Comparison of ENCODE assay signal across 15 cellular contexts in genomic region chr5:138186002-138186447, GRCh38. TPM values are rescaled to one million over a fixed set of nuclear protein-coding genes. Genes with fewer than 3 reads are reported as not detected.
DNase-seq lines count a peak whose midpoint lies in the region; ATAC-seq and TF ChIP-seq lines count a peak whose summit lies in the region.
"Had no signal": no experiment of that assay in that cellular context is flagged by ENCODE, and none has a peak within 500 bp of the region (broad histone marks: within the 10 kb centered on the region; RNA-seq: fewer than 3 reads in every experiment).

No MANE protein-coding gene starts in this region.

- no CpG with 5 or more reads among the region's 2 CpGs for WGBS in mesendoderm (ENCODE audit: extremely low coverage, insufficient coverage, low lambda C conversion rate)

- no peak overlapping the region for H3K23ac ChIP-seq in mesendoderm (ENCODE audit: low read length)

- H3K4me3 Mint-ChIP-seq in activated CD4-positive, alpha-beta T cell treated with anti-CD3 and anti-CD28 coated beads, Interleukin-2, amount 10 ng/mL, durations not matched to agents 7 days and 5 days = no peak overlapping the region
- no peak overlapping the region for H3K4me3 Mint-ChIP-seq in natural killer cell
- H3K4me3 Mint-ChIP-seq: immature natural killer cell had no signal

- intact Hi-C loops in natural killer cell (cut with micrococcal nuclease) = no loop called here

- no peak overlapping the region for H4K8ac ChIP-seq in mesendoderm (ENCODE audit: low read depth, low read length)

- no peak overlapping the region for H3K4me3 ChIP-seq in mesendoderm (ENCODE audit: low read length)

- peaks cover 2% of the 10 kb centered on the region for H3K79me1 ChIP-seq in mesendoderm (ENCODE audit: low read length)

- no peak overlapping the region for H3K4me2 ChIP-seq in mesendoderm (ENCODE audit: low read length)

- H4K5ac ChIP-seq in mesendoderm (ENCODE audit: low read length) = no peak overlapping the region

- no peak overlapping the region for H2BK5ac ChIP-seq in mesendoderm (ENCODE audit: low read length)

- no peak for DNase-seq in activated CD4-positive, alpha-beta T cell treated with anti-CD3 and anti-CD28 coated beads, Interleukin-2, amount 10 ng/mL, durations not matched to agents 7 days and 5 days
- DNase-seq in activated CD4-positive, alpha-beta T cell treated with anti-CD3 and anti-CD28 coated beads for 1 hour = no peak
- DNase-seq in SKM-1 treated with dmso at 0.1 percent for 144 hours (lab: John Stamatoyannopoulos, UW; ENCODE audit: unreplicated experiment) = peak; percentile 89
- no peak for DNase-seq in natural killer cell
- DNase-seq in iPS-NIHi7 (ENCODE audit: extremely low spot score) = no peak
- DNase-seq in mesendoderm = no peak
- DNase-seq: activated T-cell treated with anti-CD3 and anti-CD28 coated beads for 4 hours; immature natural killer cell; NCI-H2171; stimulated activated naive CD4-positive, alpha-beta T cell had no signal

- CTCF ChIA-PET in activated CD4-positive, alpha-beta T cell treated with anti-CD3 and anti-CD28 coated beads, Interleukin-2, amount 10 ng/mL, durations not matched to agents 7 days and 5 days (lab: Charles Lee) = interaction anchor here (1.0 to 3.8 kb wide), 5 partner anchors 8 to 166 kb away, joined by 3 to 15 read pairs (median 8); partner anchors contain the start of gene KDM3B

- H3K27ac ChIP-seq in mesendoderm (ENCODE audit: low read depth, low read length) = no peak overlapping the region

- peaks cover 4% of the 10 kb centered on the region for H3K4me1 Mint-ChIP-seq in activated CD4-positive, alpha-beta T cell treated with anti-CD3 and anti-CD28 coated beads, Interleukin-2, amount 10 ng/mL, durations not matched to agents 7 days and 5 days
- H3K4me1 Mint-ChIP-seq in natural killer cell = no peaks in the 10 kb centered on the region
- H3K4me1 Mint-ChIP-seq: immature natural killer cell had no signal

- H3K9ac ChIP-seq in mesendoderm (ENCODE audit: low read length) = no peak overlapping the region

- H3K36me3 ChIP-seq in mesendoderm (ENCODE audit: control insufficient read depth, insufficient read depth, low read length) = peaks cover 32% of the 10 kb centered on the region

- no peaks in the 10 kb centered on the region for H3K4me1 ChIP-seq in mesendoderm (ENCODE audit: control insufficient read depth, low read depth, low read length)

- H3K27me3 ChIP-seq in mesendoderm (ENCODE audit: insufficient read depth, low read length, poor library complexity) = no peaks in the 10 kb centered on the region

- ATAC-seq in HG03095 (IDR thresholded peaks at IDR 0.05; ENCODE audit: unreplicated experiment) (peak; percentile 53), natural killer cell (peak in 1 of 3 donors; percentile 81), GM19324 (IDR thresholded peaks at IDR 0.05; ENCODE audit: low FRiP score, unreplicated experiment) (no peak)
- ATAC-seq: activated CD4-positive, CD25-positive, alpha-beta regulatory T cell treated with anti-CD3 and anti-CD28 coated beads, Interleukin-2, amount 50 U/mL, for 24 hours had no signal

- no peaks in the 10 kb centered on the region for H3K27me3 Mint-ChIP-seq in activated CD4-positive, alpha-beta T cell treated with anti-CD3 and anti-CD28 coated beads, Interleukin-2, amount 10 ng/mL, durations not matched to agents 7 days and 5 days
- H3K27me3 Mint-ChIP-seq in natural killer cell (ENCODE audit: low read depth in 2 of 2) = no peaks in the 10 kb centered on the region

- no peak overlapping the region for H3K18ac ChIP-seq in mesendoderm (ENCODE audit: low read length)

- H3K36me3 Mint-ChIP-seq in activated CD4-positive, alpha-beta T cell treated with anti-CD3 and anti-CD28 coated beads, Interleukin-2, amount 10 ng/mL, durations not matched to agents 7 days and 5 days (ENCODE audit: low read depth) = peaks cover 65% of the 10 kb centered on the region
- H3K36me3 Mint-ChIP-seq in natural killer cell = peaks cover 12% of the 10 kb centered on the region

- H2BK120ac ChIP-seq in mesendoderm (ENCODE audit: low read depth, low read length) = no peak overlapping the region

- H3K9me3 Mint-ChIP-seq in activated CD4-positive, alpha-beta T cell treated with anti-CD3 and anti-CD28 coated beads, Interleukin-2, amount 10 ng/mL, durations not matched to agents 7 days and 5 days = no peaks in the 10 kb centered on the region
- no peaks in the 10 kb centered on the region for H3K9me3 Mint-ChIP-seq in natural killer cell
- H3K9me3 Mint-ChIP-seq: immature natural killer cell had no signal

- H2AK5ac ChIP-seq in mesendoderm (ENCODE audit: low read length) = no peak overlapping the region

- H3K56ac ChIP-seq in mesendoderm (ENCODE audit: low read length) = no peak overlapping the region

- POLR2A ChIA-PET in activated CD4-positive, alpha-beta T cell treated with anti-CD3 and anti-CD28 coated beads, Interleukin-2, amount 10 ng/mL, durations not matched to agents 7 days and 5 days (lab: Charles Lee) = no interaction called here

- TF ChIP-seq CTCF in natural killer cell (IDR thresholded peaks at IDR 0.05) = no peak

- peaks cover 2% of the 10 kb centered on the region for H3K79me2 ChIP-seq in mesendoderm (ENCODE audit: control insufficient read depth, insufficient read depth, low read length)

- peak overlapping the region; percentile 33 for H3K27ac Mint-ChIP-seq in activated CD4-positive, alpha-beta T cell treated with anti-CD3 and anti-CD28 coated beads, Interleukin-2, amount 10 ng/mL, durations not matched to agents 7 days and 5 days
- peak overlapping the region; percentile 9 to 14 for H3K27ac Mint-ChIP-seq in natural killer cell

- H3K4ac ChIP-seq in mesendoderm (ENCODE audit: low read depth, low read length) = no peak overlapping the region

- H2BK15ac ChIP-seq in mesendoderm (replicated peaks; ENCODE audit: low read depth) = no peak overlapping the region

RNA-seq across cellular contexts. Expression of gene KIF20A, which starts 7.1 kb away (rescaled TPM):
- total RNA-seq in activated CD4-positive, alpha-beta T cell treated with anti-CD3 and anti-CD28 coated beads, Interleukin-2, amount 10 ng/mL, durations not matched to agents 7 days and 5 days = 10 to 100 TPM; 70.9 to 74.7 TPM
- 1 to 10 TPM in 1 of 3 donors, under 1 TPM in 2; 0.15 to 1.5 (median 0.61) TPM for total RNA-seq in natural killer cell
- polyA plus RNA-seq in mesendoderm (2013, experiment 1 of 2) = 55.9 TPM
- 56.5 TPM for polyA plus RNA-seq in mesendoderm (2013, experiment 2 of 2)

RNA-seq across cellular contexts. Expression of gene BRD8, which starts 7.6 kb away (rescaled TPM):
- 10 to 100 TPM; 74.6 to 77.1 TPM for total RNA-seq in activated CD4-positive, alpha-beta T cell treated with anti-CD3 and anti-CD28 coated beads, Interleukin-2, amount 10 ng/mL, durations not matched to agents 7 days and 5 days
- total RNA-seq in natural killer cell = 10 to 100 TPM; 26.1 to 36.5 (median 34.1) TPM
- 50.3 TPM for polyA plus RNA-seq in mesendoderm (2013, experiment 1 of 2)
- 45.1 TPM for polyA plus RNA-seq in mesendoderm (2013, experiment 2 of 2)

RNA-seq across cellular contexts. Expression of gene CDC23, which starts 27.1 kb away (rescaled TPM):
- total RNA-seq in activated CD4-positive, alpha-beta T cell treated with anti-CD3 and anti-CD28 coated beads, Interleukin-2, amount 10 ng/mL, durations not matched to agents 7 days and 5 days = 10 to 100 TPM; 32.2 to 34.6 TPM
- total RNA-seq in natural killer cell = 10 to 100 TPM; 16.3 to 25.2 (median 24.6) TPM
- 31.8 TPM for polyA plus RNA-seq in mesendoderm (2013, experiment 1 of 2)
- 32.9 TPM for polyA plus RNA-seq in mesendoderm (2013, experiment 2 of 2)

RNA-seq across cellular contexts. Expression of gene NME5, which starts 46.8 kb away (rescaled TPM):
- not detected for total RNA-seq in activated CD4-positive, alpha-beta T cell treated with anti-CD3 and anti-CD28 coated beads, Interleukin-2, amount 10 ng/mL, durations not matched to agents 7 days and 5 days
- not detected for total RNA-seq in natural killer cell
- polyA plus RNA-seq in mesendoderm (2013, experiment 1 of 2) = 2.9 TPM
- 3.0 TPM for polyA plus RNA-seq in mesendoderm (2013, experiment 2 of 2)
- total RNA-seq: mononuclear cell, skeletal muscle tissue had no signal
- polyA plus RNA-seq: immature natural killer cell had no signal

Comparison
In these comparisons a context has a peak if more than half of its experiments do, and no peak if none do; other contexts are left out.
1. RNA of gene KIF20A, which starts 7.1 kb away (total RNA-seq): 70.9 to 74.7 TPM in activated CD4-positive, alpha-beta T cell treated with anti-CD3 and anti-CD28 coated beads, Interleukin-2, amount 10 ng/mL, durations not matched to agents 7 days and 5 days; 0.15 to 1.5 TPM in natural killer cell; every median in the first group is over 10 times any median in the second.